ENCODE assay signal across 8 cellular contexts in the genomic region with DNA sequence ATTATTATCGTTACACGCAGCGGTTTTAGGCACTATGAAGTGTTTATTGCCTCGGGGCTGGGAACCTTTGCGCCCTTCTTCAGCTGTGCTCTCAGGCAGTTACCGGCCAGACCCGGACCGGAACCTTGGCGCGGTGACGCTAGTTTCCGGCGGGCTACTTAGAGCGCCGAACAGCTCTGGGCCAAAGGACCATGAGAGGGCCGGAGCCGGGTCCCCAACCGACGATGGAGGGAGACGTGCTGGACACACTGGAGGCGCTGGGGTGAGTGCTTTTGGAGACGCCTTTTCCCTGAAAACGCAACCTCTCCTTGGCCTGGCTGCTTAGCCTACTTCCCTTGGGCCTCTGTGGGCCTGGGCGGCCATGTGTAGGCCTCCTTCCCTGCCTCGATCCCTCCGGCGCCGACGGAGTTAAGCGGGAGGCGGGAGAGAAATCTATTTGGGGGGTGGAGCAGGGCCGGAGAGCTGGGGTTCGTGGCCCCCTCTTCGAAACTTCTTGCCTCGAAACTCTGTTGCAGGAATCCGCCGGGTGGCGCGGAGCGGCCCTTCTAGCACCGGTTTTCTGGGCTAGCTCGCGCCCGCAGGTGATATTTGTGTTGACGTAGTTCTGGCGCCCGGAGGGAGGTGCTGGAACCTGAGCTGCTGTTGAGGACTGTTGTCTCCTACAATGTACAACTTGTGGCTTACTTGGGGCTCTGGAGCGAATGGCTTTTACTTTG. TPM values are rescaled to one million over a fixed set of nuclear protein-coding genes. Genes with fewer than 3 reads are reported as not detected.
DNase-seq lines count a peak whose midpoint lies in the region; ATAC-seq and TF ChIP-seq lines count a peak whose summit lies in the region.

A gene (plus strand): TSS at position 157 of the 716 bp plus-strand sequence. CDS start 35 bp downstream, at position 192.

- H3K4me3 Mint-ChIP-seq in T-cell (peak within 1 kb of the TSS; percentile 95 to 98 (median 96)), type B pancreatic cell (peak within 1 kb of the TSS; percentile 92)

- H3K4me1 ChIP-seq in adrenal gland (replicated peaks in 1 of 2): peaks cover 9 to 11% of the 10 kb centered on the region in 2 donors
- peaks cover 0 to 22% (median 16%) of the 10 kb centered on the region in 12 donors for H3K4me1 ChIP-seq in heart left ventricle

- H3K4me1 Mint-ChIP-seq in T-cell (peaks cover 39 to 44% (median 42%) of the 10 kb centered on the region in 3 donors), type B pancreatic cell (ENCODE audit: unreplicated experiment) (peaks cover 5% of the 10 kb centered on the region)

- TF ChIP-seq POLR2A in adrenal gland (IDR thresholded peaks at IDR 0.05) (peak in 1 of 2 donors; percentile 41), heart left ventricle (IDR thresholded peaks at IDR 0.05) (peak in 1 of 2 donors; percentile 53)

- DNase-seq in NCI-H1105 treated with DMSO at 0.1 percent for 48 hours (lab: John Stamatoyannopoulos, UW) (peak; percentile 54), T-cell (peak; percentile 69 to 92 (median 79)), adrenal gland (peak; percentile 85 to 94 (median 87)), heart left ventricle (peak; percentile 87 to 94 (median 89)), posterior cingulate gyrus (peak; percentile 84 to 98 (median 91)), type B pancreatic cell (ENCODE audit: extremely low spot score, unreplicated experiment) (peak; percentile 91)

- CTCF ChIA-PET in T-cell (lab: Charles Lee): interaction anchor here (0.6 to 3.3 kb wide), 23 partner anchors 11 to 921 kb away, joined by 3 to 23 read pairs (median 3); a partner anchor contains a TSS

- H3K4me3 ChIP-seq in GM12875 (ENCODE audit: low read depth, low read length) (peak within 1 kb of the TSS; percentile 90), adrenal gland (peak within 1 kb of the TSS; percentile 48 to 85 (median 68)), heart left ventricle (peak within 1 kb of the TSS; percentile 65 to 99 (median 82))

- H3K27me3 ChIP-seq in adrenal gland (no peaks in the 10 kb centered on the region), heart left ventricle (no peaks in the 10 kb centered on the region)

- H3K27ac ChIP-seq in adrenal gland (peak within 1 kb of the TSS; percentile 80 to 92 (median 87)), heart left ventricle (peak within 1 kb of the TSS; percentile 54 to 98 (median 92))

- H3K36me3 ChIP-seq in adrenal gland (replicated peaks in 1 of 2) (no peaks in the 10 kb centered on the region), heart left ventricle (no peaks in the 10 kb centered on the region)

- H3K27me3 Mint-ChIP-seq in T-cell: no peaks in the 10 kb centered on the region
- peaks cover 13% of the 10 kb centered on the region for H3K27me3 Mint-ChIP-seq in type B pancreatic cell

- H3K27ac Mint-ChIP-seq in T-cell (peak within 1 kb of the TSS; percentile 93 to 94), type B pancreatic cell (peak within 1 kb of the TSS; percentile 98)

- H3K36me3 Mint-ChIP-seq in T-cell (peaks cover 2% of the 10 kb centered on the region), type B pancreatic cell (peaks cover 8% of the 10 kb centered on the region)

- POLR2A ChIA-PET in T-cell (lab: Charles Lee): interaction anchor here in 1 of 2 donors (0.6 to 1.2 kb wide), 3 partner anchors 14 to 242 kb away, joined by 3 to 4 read pairs (median 3); no protein-coding TSS in a partner anchor

- 0% methylated on average over 26 to 48 of the region's 48 CpGs for WGBS in adrenal gland, 4 donors
- 0 to 1% (median 0%) methylated on average over 33 to 48 of the region's 48 CpGs for WGBS in heart left ventricle, 4 donors

- no peaks in the 10 kb centered on the region for H3K9me3 Mint-ChIP-seq in T-cell
- no peaks in the 10 kb centered on the region for H3K9me3 Mint-ChIP-seq in type B pancreatic cell

- H3K9me3 ChIP-seq in adrenal gland (replicated peaks in 1 of 3): no peaks in the 10 kb centered on the region
- no peaks in the 10 kb centered on the region for H3K9me3 ChIP-seq in heart left ventricle

- ATAC-seq in HG02642 (IDR thresholded peaks at IDR 0.05; ENCODE audit: poor library complexity, unreplicated experiment) (peak; percentile 94), T-cell (replicated peaks in 1 of 4) (peak; percentile 85 to 91 (median 88)), heart left ventricle (peak; percentile 93 to 99 (median 98))

- TF ChIP-seq CTCF in GM12875 (IDR thresholded peaks at IDR 0.05; ENCODE audit: borderline replicate concordance, insufficient read depth, low read depth, low read length): no peak
- TF ChIP-seq CTCF in adrenal gland (IDR thresholded peaks at IDR 0.05): peak in 1 of 6 experiments; percentile 18
- TF ChIP-seq CTCF in heart left ventricle (IDR thresholded peaks at IDR 0.05): peak in 1 of 12 donors; percentile 11
- TF ChIP-seq CTCF in type B pancreatic cell (conservative IDR thresholded peaks at IDR 0.05): peak; percentile 26

- intact Hi-C loops in adrenal gland (cut with DNase I): no loop called here
- intact Hi-C loops in heart left ventricle (cut with DNase I): no loop called here
- intact Hi-C loops in posterior cingulate gyrus (cut with DNase I): no loop called here

RNA-seq across cellular contexts. Expression of the gene that starts here (rescaled TPM):
- total RNA-seq in T-cell (10 to 100 TPM; 15.1 to 24.4 (median 20.6) TPM), adrenal gland (10 to 100 TPM in 6 of 8 donors, 1 to 10 TPM in 2; 3.0 to 20.6 (median 14.2) TPM), heart left ventricle (10 to 100 TPM in 7 of 9 donors, 1 to 10 TPM in 2; 7.8 to 29.4 (median 23.3) TPM), type B pancreatic cell (ENCODE audit: low replicate concordance) (19.2 and 30.5 TPM in 2 replicates)
- polyA plus RNA-seq in adrenal gland (10 to 100 TPM in 1 of 3 donors, 1 to 10 TPM in 2; 5.2 to 30.1 (median 6.8) TPM), heart left ventricle (10 to 100 TPM in 1 of 2 donors, 1 to 10 TPM in 1; 9.6 to 10.5 TPM)

Comparison
In these comparisons a context has a peak if more than half of its experiments do, and no peak if none do; other contexts are left out.
1. Peak in every context shown above with its lines: DNase-seq, ATAC-seq, H3K4me3 ChIP-seq and H3K27ac ChIP-seq.